Comparison of ENCODE assay signal across 13 cellular contexts in the genomic region with DNA sequence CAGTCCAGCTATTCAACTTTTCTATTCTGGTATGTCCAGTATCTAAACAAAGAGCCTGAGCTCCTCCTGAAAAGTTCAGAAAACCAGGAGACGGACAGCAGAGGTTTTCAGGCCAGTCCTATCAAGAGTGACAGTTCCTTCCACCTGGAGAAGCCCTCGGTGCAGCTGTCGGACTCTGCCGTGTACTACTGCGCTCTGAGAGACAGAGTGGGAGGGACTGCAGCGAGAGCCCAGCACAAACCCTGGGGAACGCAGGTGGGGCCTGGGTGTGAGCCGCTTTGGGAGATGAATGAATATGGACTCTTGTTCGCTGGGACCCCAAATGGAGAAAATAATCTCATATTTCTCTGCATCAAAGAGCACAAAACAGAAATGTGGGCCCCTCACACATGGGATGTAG.
A peak's percentile ranks its signal among the peaks of the same experiment; 100 is the strongest.
DNase-seq lines count a peak whose midpoint lies in the region; ATAC-seq and TF ChIP-seq lines count a peak whose summit lies in the region.
"Had no signal": no experiment of that assay in that cellular context is flagged by ENCODE, and none has a peak within 500 bp of the region (broad histone marks: within the 10 kb centered on the region; RNA-seq: fewer than 3 reads in every experiment).

No MANE protein-coding gene starts in this region.

- peak overlapping the region; percentile 60 for H3K4me3 ChIP-seq in Jurkat, Clone E6-1 (ENCODE audit: low read length)
- peak overlapping the region; percentile 65 for H3K4me3 ChIP-seq in naive thymus-derived CD4-positive, alpha-beta T cell (ENCODE audit: low read length)
- H3K4me3 ChIP-seq in vagina, result no peak overlapping the region

- POLR2A ChIA-PET in naive thymus-derived CD4-positive, alpha-beta T cell (lab: Charles Lee), result interaction anchor here (0.8 to 1.9 kb wide), 9 partner anchors 13 to 553 kb away, joined by 3 to 7 read pairs (median 3); no protein-coding TSS in a partner anchor

- peaks cover 6% of the 10 kb centered on the region for H3K36me3 Mint-ChIP-seq in activated T-helper 1 cell treated with anti-CD3 and anti-CD28 coated beads, Interleukin-12 subunit alpha, Interleukin-12 subunit beta, Interleukin-2, Interleukin-4 antibody, amounts not matched to agents 30 ng/mL and 10 ng/mL and 1 ng/mL, durations not matched to agents 14 hours and 24 hours and 36 hours (ENCODE audit: low read depth)
- peaks cover 0 to 13% (median 3%) of the 10 kb centered on the region in 5 donors for H3K36me3 Mint-ChIP-seq in naive thymus-derived CD4-positive, alpha-beta T cell
- H3K36me3 Mint-ChIP-seq: memory B cell, WTC11 had no signal

- peak; percentile 42 for ATAC-seq in naive thymus-derived CD4-positive, alpha-beta T cell
- ATAC-seq in omental fat pad (ENCODE audit: low FRiP score), result no peak
- ATAC-seq in HG02642 (IDR thresholded peaks at IDR 0.05; ENCODE audit: poor library complexity, unreplicated experiment), result no peak

- intact Hi-C loops in activated T-helper 1 cell treated with anti-CD3 and anti-CD28 coated beads, Interleukin-12 subunit alpha, Interleukin-12 subunit beta, Interleukin-2, Interleukin-4 antibody, amounts not matched to agents 30 ng/mL and 10 ng/mL and 1 ng/mL, durations not matched to agents 14 hours and 24 hours and 36 hours (cut with micrococcal nuclease), result loop anchor here (2.0 to 5.0 kb wide), 3 partner anchors 43 to 94 kb away; no protein-coding TSS in a partner anchor
- intact Hi-C loops in naive thymus-derived CD4-positive, alpha-beta T cell (cut with micrococcal nuclease), result loop anchor here (1.0 to 10.0 kb wide), 7 partner anchors 37 to 553 kb away; no protein-coding TSS in a partner anchor
- intact Hi-C loops in vagina (cut with DNase I), result no loop called here

- no peaks in the 10 kb centered on the region for H3K36me3 ChIP-seq in naive thymus-derived CD4-positive, alpha-beta T cell (ENCODE audit: control insufficient read depth in 2 of 3, insufficient read depth in 3 of 3, low read length in 3 of 3)
- no peaks in the 10 kb centered on the region for H3K36me3 ChIP-seq in vagina

- H3K9me3 Mint-ChIP-seq in activated T-helper 1 cell treated with anti-CD3 and anti-CD28 coated beads, Interleukin-12 subunit alpha, Interleukin-12 subunit beta, Interleukin-2, Interleukin-4 antibody, amounts not matched to agents 30 ng/mL and 10 ng/mL and 1 ng/mL, durations not matched to agents 14 hours and 24 hours and 36 hours, result no peaks in the 10 kb centered on the region
- H3K9me3 Mint-ChIP-seq in naive thymus-derived CD4-positive, alpha-beta T cell, result peaks cover 0 to 1% (median 0%) of the 10 kb centered on the region in 11 donors

- peak overlapping the region; percentile 80 for H3K4me3 Mint-ChIP-seq in activated T-helper 1 cell treated with anti-CD3 and anti-CD28 coated beads, Interleukin-12 subunit alpha, Interleukin-12 subunit beta, Interleukin-2, Interleukin-4 antibody, amounts not matched to agents 30 ng/mL and 10 ng/mL and 1 ng/mL, durations not matched to agents 14 hours and 24 hours and 36 hours
- peak overlapping the region; percentile 78 to 88 (median 84) for H3K4me3 Mint-ChIP-seq in naive thymus-derived CD4-positive, alpha-beta T cell
- H3K4me3 Mint-ChIP-seq: memory B cell, neural crest cell, WTC11 had no signal

- H3K27ac Mint-ChIP-seq in activated T-helper 1 cell treated with anti-CD3 and anti-CD28 coated beads, Interleukin-12 subunit alpha, Interleukin-12 subunit beta, Interleukin-2, Interleukin-4 antibody, amounts not matched to agents 30 ng/mL and 10 ng/mL and 1 ng/mL, durations not matched to agents 14 hours and 24 hours and 36 hours, result peak overlapping the region; percentile 85
- peak overlapping the region; percentile 90 to 96 (median 94) for H3K27ac Mint-ChIP-seq in naive thymus-derived CD4-positive, alpha-beta T cell
- H3K27ac Mint-ChIP-seq: memory B cell, WTC11 had no signal

- TF ChIP-seq CTCF in omental fat pad (IDR thresholded peaks at IDR 0.05), result no peak
- no peak for TF ChIP-seq CTCF in vagina (IDR thresholded peaks at IDR 0.05)

- peaks cover 6 to 16% of the 10 kb centered on the region in 2 donors for H3K4me1 ChIP-seq in naive thymus-derived CD4-positive, alpha-beta T cell (ENCODE audit: control insufficient read depth in 2 of 2, insufficient read depth in 2 of 2, low read length in 2 of 2)
- H3K4me1 ChIP-seq in vagina, result no peaks in the 10 kb centered on the region

- H3K27ac ChIP-seq in naive thymus-derived CD4-positive, alpha-beta T cell (ENCODE audit: low read depth, low read length), result peak overlapping the region; percentile 62
- no peak overlapping the region for H3K27ac ChIP-seq in vagina

- H3K27me3 Mint-ChIP-seq in activated T-helper 1 cell treated with anti-CD3 and anti-CD28 coated beads, Interleukin-12 subunit alpha, Interleukin-12 subunit beta, Interleukin-2, Interleukin-4 antibody, amounts not matched to agents 30 ng/mL and 10 ng/mL and 1 ng/mL, durations not matched to agents 14 hours and 24 hours and 36 hours (ENCODE audit: insufficient read depth), result no peaks in the 10 kb centered on the region
- no peaks in the 10 kb centered on the region for H3K27me3 Mint-ChIP-seq in naive thymus-derived CD4-positive, alpha-beta T cell

- DNase-seq in activated CD8-positive, alpha-beta memory T cell treated with anti-CD3 and anti-CD28 coated beads, Interleukin-2, amount 50 U/mL, for 4 hours, result peak; percentile 18
- no peak for DNase-seq in activated CD8-positive, alpha-beta memory T cell treated with anti-CD3 and anti-CD28 coated beads, Interleukin-2, amount 50 U/mL, for 48 hours
- peak; percentile 66 for DNase-seq in Jurkat, Clone E6-1 (ENCODE audit: low read depth, low spot score)
- no peak for DNase-seq in activated T-helper 1 cell treated with anti-CD3 and anti-CD28 coated beads, Interleukin-12 subunit alpha, Interleukin-12 subunit beta, Interleukin-2, Interleukin-4 antibody, amounts not matched to agents 30 ng/mL and 10 ng/mL and 1 ng/mL, durations not matched to agents 14 hours and 24 hours and 36 hours (ENCODE audit: low spot score)
- peak in 1 of 9 donors; percentile 21 for DNase-seq in naive thymus-derived CD4-positive, alpha-beta T cell
- DNase-seq in omental fat pad (ENCODE audit: low spot score) (no peak), vagina (ENCODE audit: extremely low spot score in 2 of 2) (no peak)
- DNase-seq: NCI-H1694 treated with DMSO at 0.1 percent for 48 hours, NCI-H345 had no signal

- TF ChIP-seq POLR2A in vagina (IDR thresholded peaks at IDR 0.05), result no peak

- no peaks in the 10 kb centered on the region for H3K27me3 ChIP-seq in naive thymus-derived CD4-positive, alpha-beta T cell (ENCODE audit: control insufficient read depth in 2 of 2, insufficient read depth in 2 of 2, low read length in 2 of 2)
- no peaks in the 10 kb centered on the region for H3K27me3 ChIP-seq in vagina

- peaks cover 27% of the 10 kb centered on the region for H3K4me1 Mint-ChIP-seq in activated T-helper 1 cell treated with anti-CD3 and anti-CD28 coated beads, Interleukin-12 subunit alpha, Interleukin-12 subunit beta, Interleukin-2, Interleukin-4 antibody, amounts not matched to agents 30 ng/mL and 10 ng/mL and 1 ng/mL, durations not matched to agents 14 hours and 24 hours and 36 hours (ENCODE audit: low read depth)
- peaks cover 3 to 34% (median 31%) of the 10 kb centered on the region in 7 donors for H3K4me1 Mint-ChIP-seq in naive thymus-derived CD4-positive, alpha-beta T cell
- H3K4me1 Mint-ChIP-seq: memory B cell, neural crest cell, WTC11 had no signal

- no peaks in the 10 kb centered on the region for H3K9me3 ChIP-seq in naive thymus-derived CD4-positive, alpha-beta T cell (ENCODE audit: control insufficient read depth in 2 of 3, low read length in 3 of 3)
- H3K9me3 ChIP-seq in vagina, result no peaks in the 10 kb centered on the region

- CTCF ChIA-PET in naive thymus-derived CD4-positive, alpha-beta T cell (lab: Charles Lee), result interaction anchor here (0.8 to 1.7 kb wide), 9 partner anchors 11 to 500 kb away, joined by 3 to 11 read pairs (median 4); no protein-coding TSS in a partner anchor

Comparison
In these comparisons a context has a peak if more than half of its experiments do, and no peak if none do; other contexts are left out.
1. DNase-seq: peak in activated CD8-positive, alpha-beta memory T cell treated with anti-CD3 and anti-CD28 coated beads, Interleukin-2, amount 50 U/mL, for 4 hours (single experiment) and Jurkat, Clone E6-1 (single experiment); none in activated CD8-positive, alpha-beta memory T cell treated with anti-CD3 and anti-CD28 coated beads, Interleukin-2, amount 50 U/mL, for 48 hours (single experiment), activated T-helper 1 cell treated with anti-CD3 and anti-CD28 coated beads, Interleukin-12 subunit alpha, Interleukin-12 subunit beta, Interleukin-2, Interleukin-4 antibody, amounts not matched to agents 30 ng/mL and 10 ng/mL and 1 ng/mL, durations not matched to agents 14 hours and 24 hours and 36 hours (single experiment), omental fat pad (single experiment) and vagina (0 of 2).
2. H3K4me3 ChIP-seq: peak in Jurkat, Clone E6-1 (single experiment) and naive thymus-derived CD4-positive, alpha-beta T cell (single experiment); none in vagina (0 of 2).